In the genomic region with DNA sequence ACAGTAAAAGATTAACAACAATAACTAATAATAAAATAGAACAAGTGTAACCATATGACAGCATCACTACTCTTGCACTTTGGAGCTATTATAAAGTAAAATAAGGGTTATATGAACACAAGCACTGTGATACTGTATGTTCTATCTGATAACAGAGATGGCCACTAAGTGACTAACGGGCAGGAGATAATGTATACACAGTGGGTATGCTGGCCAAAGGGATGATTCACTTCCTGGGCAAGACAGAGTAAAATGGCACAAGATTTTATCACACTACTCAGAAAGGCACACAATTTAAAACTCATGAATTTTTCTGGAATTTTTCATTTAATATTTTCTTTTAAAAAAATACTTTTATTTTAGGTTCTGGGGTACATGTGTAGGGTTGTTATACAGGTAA, we compare ENCODE assay signal across 1 cellular context.
TF ChIP-seq lines count a peak whose summit lies in the region.

No MANE protein-coding gene starts in this region.

TF ChIP-seq in SK-N-SH, 30 proteins besides CTCF, POLR2A, EP300 and RAD21 (continued from another document):
- peak; percentile 90 for TF ChIP-seq JUND (IDR thresholded peaks at IDR 0.05)
- no peak for TF ChIP-seq MXI1 (IDR thresholded peaks at IDR 0.05; ENCODE audit: low read depth, low read length)
TF ChIP-seq in SK-N-SH: peak in this region for 6.
